ENCODE assay signal across 1 cellular context in genomic region chrX:134533952-134534351, GRCh38.
TF ChIP-seq lines count a peak whose summit lies in the region.

No MANE protein-coding gene starts in this region.

TF ChIP-seq in WTC11, 78 proteins besides CTCF, POLR2A, EP300 and RAD21 (continued from another document):
- TF ChIP-seq ERG (CRISPR knock-in tag; IDR thresholded peaks at IDR 0.05) (no peak), HMGA2 (CRISPR knock-in tag; IDR thresholded peaks at IDR 0.05) (no peak), IRF2 (CRISPR knock-in tag; IDR thresholded peaks at IDR 0.05; ENCODE audit: borderline replicate concordance, low read depth) (no peak), ATF3 (CRISPR knock-in tag; conservative IDR thresholded peaks at IDR 0.05) (no peak)
